In genomic region chr22:46225631-46226030, GRCh38 we compare ENCODE assay signal across 2 cellular contexts.
TF ChIP-seq lines count a peak whose summit lies in the region.

No MANE protein-coding gene starts in this region.

TF ChIP-seq in HEK293, 187 proteins besides CTCF, POLR2A, EP300 and RAD21:
- TF ChIP-seq ZXDB (tag by site-specific recombination; IDR thresholded peaks at IDR 0.05) (no peak), ZBTB6 (tag by site-specific recombination; IDR thresholded peaks at IDR 0.05) (no peak), YY1 (tag by site-specific recombination; IDR thresholded peaks at IDR 0.05) (no peak), KLF7 (tag by site-specific recombination; IDR thresholded peaks at IDR 0.05; ENCODE audit: borderline replicate concordance) (no peak), ZFHX2 (tag by site-specific recombination; conservative IDR thresholded peaks at IDR 0.05) (peak; percentile 77), PRDM1 (tag by site-specific recombination; IDR thresholded peaks at IDR 0.05) (no peak), ZNF664 (tag by site-specific recombination; IDR thresholded peaks at IDR 0.05) (no peak), YY2 (tag by site-specific recombination; IDR thresholded peaks at IDR 0.05) (no peak), ZNF10 (tag by site-specific recombination; IDR thresholded peaks at IDR 0.05) (no peak), GLIS1 (tag by site-specific recombination; IDR thresholded peaks at IDR 0.05) (no peak), ZNF19 (tag by site-specific recombination; IDR thresholded peaks at IDR 0.05; ENCODE audit: low read depth) (no peak), ZNF112 (tag by site-specific recombination; IDR thresholded peaks at IDR 0.05) (no peak), EGR2 (tag by site-specific recombination; IDR thresholded peaks at IDR 0.05; ENCODE audit: low read depth) (peak; percentile 87), ZSCAN4 (tag by site-specific recombination; IDR thresholded peaks at IDR 0.05) (peak; percentile 49; the same call in 1 of the 2 replicates), SALL2 (tag by site-specific recombination; IDR thresholded peaks at IDR 0.05; ENCODE audit: borderline replicate concordance) (0 out of 2 replicates have a peak, but pooled peaks have one; percentile 18), HOXD13 (CRISPR knock-in tag; IDR thresholded peaks at IDR 0.05; ENCODE audit: borderline replicate concordance) (no peak)
- TF ChIP-seq, protein P1, sequence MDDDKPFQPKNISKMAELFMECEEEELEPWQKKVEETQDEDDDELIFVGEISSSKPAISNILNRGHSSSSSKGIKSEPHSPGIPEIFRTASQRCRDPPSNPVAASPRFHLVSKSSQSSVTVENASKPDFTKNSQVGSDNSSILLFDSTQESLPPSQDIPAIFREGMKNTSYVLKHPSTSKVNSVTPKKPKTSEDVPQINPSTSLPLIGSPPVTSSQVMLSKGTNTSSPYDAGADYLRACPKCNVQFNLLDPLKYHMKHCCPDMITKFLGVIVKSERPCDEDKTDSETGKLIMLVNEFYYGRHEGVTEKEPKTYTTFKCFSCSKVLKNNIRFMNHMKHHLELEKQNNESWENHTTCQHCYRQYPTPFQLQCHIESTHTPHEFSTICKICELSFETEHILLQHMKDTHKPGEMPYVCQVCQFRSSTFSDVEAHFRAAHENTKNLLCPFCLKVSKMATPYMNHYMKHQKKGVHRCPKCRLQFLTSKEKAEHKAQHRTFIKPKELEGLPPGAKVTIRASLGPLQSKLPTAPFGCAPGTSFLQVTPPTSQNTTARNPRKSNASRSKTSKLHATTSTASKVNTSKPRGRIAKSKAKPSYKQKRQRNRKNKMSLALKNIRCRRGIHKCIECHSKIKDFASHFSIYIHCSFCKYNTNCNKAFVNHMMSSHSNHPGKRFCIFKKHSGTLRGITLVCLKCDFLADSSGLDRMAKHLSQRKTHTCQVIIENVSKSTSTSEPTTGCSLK (tag by site-specific recombination; IDR thresholded peaks at IDR 0.05): no peak
- TF ChIP-seq, protein P2, sequence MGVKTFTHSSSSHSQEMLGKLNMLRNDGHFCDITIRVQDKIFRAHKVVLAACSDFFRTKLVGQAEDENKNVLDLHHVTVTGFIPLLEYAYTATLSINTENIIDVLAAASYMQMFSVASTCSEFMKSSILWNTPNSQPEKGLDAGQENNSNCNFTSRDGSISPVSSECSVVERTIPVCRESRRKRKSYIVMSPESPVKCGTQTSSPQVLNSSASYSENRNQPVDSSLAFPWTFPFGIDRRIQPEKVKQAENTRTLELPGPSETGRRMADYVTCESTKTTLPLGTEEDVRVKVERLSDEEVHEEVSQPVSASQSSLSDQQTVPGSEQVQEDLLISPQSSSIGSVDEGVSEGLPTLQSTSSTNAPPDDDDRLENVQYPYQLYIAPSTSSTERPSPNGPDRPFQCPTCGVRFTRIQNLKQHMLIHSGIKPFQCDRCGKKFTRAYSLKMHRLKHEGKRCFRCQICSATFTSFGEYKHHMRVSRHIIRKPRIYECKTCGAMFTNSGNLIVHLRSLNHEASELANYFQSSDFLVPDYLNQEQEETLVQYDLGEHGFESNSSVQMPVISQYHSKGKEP (tag by site-specific recombination; IDR thresholded peaks at IDR 0.05): no peak
- TF ChIP-seq, protein P3, sequence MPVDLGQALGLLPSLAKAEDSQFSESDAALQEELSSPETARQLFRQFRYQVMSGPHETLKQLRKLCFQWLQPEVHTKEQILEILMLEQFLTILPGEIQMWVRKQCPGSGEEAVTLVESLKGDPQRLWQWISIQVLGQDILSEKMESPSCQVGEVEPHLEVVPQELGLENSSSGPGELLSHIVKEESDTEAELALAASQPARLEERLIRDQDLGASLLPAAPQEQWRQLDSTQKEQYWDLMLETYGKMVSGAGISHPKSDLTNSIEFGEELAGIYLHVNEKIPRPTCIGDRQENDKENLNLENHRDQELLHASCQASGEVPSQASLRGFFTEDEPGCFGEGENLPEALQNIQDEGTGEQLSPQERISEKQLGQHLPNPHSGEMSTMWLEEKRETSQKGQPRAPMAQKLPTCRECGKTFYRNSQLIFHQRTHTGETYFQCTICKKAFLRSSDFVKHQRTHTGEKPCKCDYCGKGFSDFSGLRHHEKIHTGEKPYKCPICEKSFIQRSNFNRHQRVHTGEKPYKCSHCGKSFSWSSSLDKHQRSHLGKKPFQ (tag by site-specific recombination; IDR thresholded peaks at IDR 0.05): peak; percentile 82

TF ChIP-seq in GM12878, 131 proteins besides CTCF, POLR2A, EP300 and RAD21:
- TF ChIP-seq, protein P4, sequence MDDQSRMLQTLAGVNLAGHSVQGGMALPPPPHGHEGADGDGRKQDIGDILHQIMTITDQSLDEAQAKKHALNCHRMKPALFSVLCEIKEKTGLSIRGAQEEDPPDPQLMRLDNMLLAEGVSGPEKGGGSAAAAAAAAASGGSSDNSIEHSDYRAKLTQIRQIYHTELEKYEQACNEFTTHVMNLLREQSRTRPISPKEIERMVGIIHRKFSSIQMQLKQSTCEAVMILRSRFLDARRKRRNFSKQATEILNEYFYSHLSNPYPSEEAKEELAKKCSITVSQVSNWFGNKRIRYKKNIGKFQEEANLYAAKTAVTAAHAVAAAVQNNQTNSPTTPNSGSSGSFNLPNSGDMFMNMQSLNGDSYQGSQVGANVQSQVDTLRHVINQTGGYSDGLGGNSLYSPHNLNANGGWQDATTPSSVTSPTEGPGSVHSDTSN (IDR thresholded peaks at IDR 0.05; ENCODE audit: insufficient replicate concordance, low read depth, low read length): peak; percentile 0
- TF ChIP-seq ESRRA (IDR thresholded peaks at IDR 0.05; ENCODE audit: low read length) (no peak), YBX1 (IDR thresholded peaks at IDR 0.05) (no peak), HDGF (IDR thresholded peaks at IDR 0.05) (0 out of 2 replicates have a peak, but pooled peaks have one; percentile 42)
- TF ChIP-seq, protein P5, sequence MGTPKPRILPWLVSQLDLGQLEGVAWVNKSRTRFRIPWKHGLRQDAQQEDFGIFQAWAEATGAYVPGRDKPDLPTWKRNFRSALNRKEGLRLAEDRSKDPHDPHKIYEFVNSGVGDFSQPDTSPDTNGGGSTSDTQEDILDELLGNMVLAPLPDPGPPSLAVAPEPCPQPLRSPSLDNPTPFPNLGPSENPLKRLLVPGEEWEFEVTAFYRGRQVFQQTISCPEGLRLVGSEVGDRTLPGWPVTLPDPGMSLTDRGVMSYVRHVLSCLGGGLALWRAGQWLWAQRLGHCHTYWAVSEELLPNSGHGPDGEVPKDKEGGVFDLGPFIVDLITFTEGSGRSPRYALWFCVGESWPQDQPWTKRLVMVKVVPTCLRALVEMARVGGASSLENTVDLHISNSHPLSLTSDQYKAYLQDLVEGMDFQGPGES (IDR thresholded peaks at IDR 0.05): no peak
